Comparison of ENCODE assay signal across 8 cellular contexts in genomic region chr11:506238-506949, GRCh38. TPM values are rescaled to one million over a fixed set of nuclear protein-coding genes. Genes with fewer than 3 reads are reported as not detected.
DNase-seq lines count a peak whose midpoint lies in the region; ATAC-seq, FAIRE-seq and TF ChIP-seq lines count a peak whose summit lies in the region.

No MANE protein-coding gene starts in this region.

- POLR2A ChIA-PET in naive thymus-derived CD4-positive, alpha-beta T cell (lab: Charles Lee): interaction anchor here (0.6 to 4.4 kb wide), 29 partner anchors 8 to 313 kb away, joined by 3 to 30 read pairs (median 4); partner anchors contain the start of genes ANO9, BET1L, HRAS and IRF7

- FAIRE-seq in RCC 7860 (lab: Jason Lieb, UNC): no peak

- H3K4me3 ChIP-seq in DND-41 (ENCODE audit: low read depth in 1 of 2, low read length in 2 of 2) (peak overlapping the region; percentile 81 to 85; a peak in 3 of 4 replicates), Karpas-422 (ENCODE audit: low read length) (peak overlapping the region; percentile 99), fibroblast of mammary gland (ENCODE audit: control insufficient read depth, low read depth, low read length) (peak overlapping the region; percentile 87)
- H3K4me3 ChIP-seq in naive thymus-derived CD4-positive, alpha-beta T cell (ENCODE audit: low read length): peak overlapping the region; percentile 99

- H3K79me2 ChIP-seq in DND-41 (ENCODE audit: insufficient read depth, low read length): peaks cover 55% of the 10 kb centered on the region
- peaks cover 37% of the 10 kb centered on the region for H3K79me2 ChIP-seq in Karpas-422 (ENCODE audit: low read length)

- H3K4me2 ChIP-seq in DND-41 (ENCODE audit: insufficient read depth, low read length) (peak overlapping the region; percentile 81), Karpas-422 (ENCODE audit: low read depth, low read length, poor library complexity, severe bottlenecking) (peak overlapping the region; percentile 99)

- peaks cover 0 to 12% (median 3%) of the 10 kb centered on the region in 5 donors for H3K36me3 Mint-ChIP-seq in naive thymus-derived CD4-positive, alpha-beta T cell
- H3K36me3 Mint-ChIP-seq in stimulated activated memory B cell treated with anti-CD40 and anti-IgM and Interleukin-4, amounts not matched to agents 10 μg/mL and 1 μg/mL and 100 μg/mL, for 72 hours: peaks cover 21% of the 10 kb centered on the region

- peak overlapping the region; percentile 98 to 100 (median 99) for H3K27ac Mint-ChIP-seq in naive thymus-derived CD4-positive, alpha-beta T cell
- H3K27ac Mint-ChIP-seq in stimulated activated memory B cell treated with anti-CD40 and anti-IgM and Interleukin-4, amounts not matched to agents 10 μg/mL and 1 μg/mL and 100 μg/mL, for 72 hours: peak overlapping the region; percentile 100

- no peaks in the 10 kb centered on the region for H3K27me3 Mint-ChIP-seq in naive thymus-derived CD4-positive, alpha-beta T cell
- no peaks in the 10 kb centered on the region for H3K27me3 Mint-ChIP-seq in stimulated activated memory B cell treated with anti-CD40 and anti-IgM and Interleukin-4, amounts not matched to agents 10 μg/mL and 1 μg/mL and 100 μg/mL, for 72 hours

- H3K9me3 ChIP-seq in DND-41 (ENCODE audit: insufficient read depth, low read length, severe bottlenecking): no peaks in the 10 kb centered on the region
- no peaks in the 10 kb centered on the region for H3K9me3 ChIP-seq in Karpas-422 (ENCODE audit: low read length)
- no peaks in the 10 kb centered on the region for H3K9me3 ChIP-seq in naive thymus-derived CD4-positive, alpha-beta T cell (ENCODE audit: control insufficient read depth in 2 of 3, low read length in 3 of 3)

- H3K27ac ChIP-seq in DND-41 (ENCODE audit: low read length) (peak overlapping the region; percentile 94), Karpas-422 (ENCODE audit: low read length) (peak overlapping the region; percentile 93)
- peak overlapping the region; percentile 99 for H3K27ac ChIP-seq in naive thymus-derived CD4-positive, alpha-beta T cell (ENCODE audit: low read depth, low read length)

- CTCF ChIA-PET in naive thymus-derived CD4-positive, alpha-beta T cell (lab: Charles Lee): interaction anchor here (0.9 kb wide), 1 partner anchor 58 kb away, joined by 3 read pairs; no protein-coding TSS in a partner anchor

- ATAC-seq in DND-41 (ENCODE audit: insufficient read depth, low read depth): peak; percentile 82
- ATAC-seq in GM21825 (IDR thresholded peaks at IDR 0.05; ENCODE audit: unreplicated experiment): peak; percentile 57
- ATAC-seq in naive thymus-derived CD4-positive, alpha-beta T cell: peak; percentile 79
- peak; percentile 88 for ATAC-seq in stimulated activated memory B cell treated with anti-CD40 and anti-IgM and Interleukin-4, amounts not matched to agents 10 μg/mL and 1 μg/mL and 100 μg/mL, for 72 hours

- DNase-seq in DND-41 (peak; percentile 97), Karpas-422 (peak; percentile 99), RCC 7860 (ENCODE audit: low spot score) (peak; percentile 85), fibroblast of mammary gland (ENCODE audit: low read depth) (peak; percentile 97)
- DNase-seq in activated T-helper 1 cell treated with anti-CD3 and anti-CD28 coated beads, Interleukin-2, amount 50 U/mL, for 16 hours (ENCODE audit: low read depth in 1 of 2, low spot score in 1 of 2): peak; percentile 94 to 95
- peak; percentile 95 to 98 (median 97) for DNase-seq in naive thymus-derived CD4-positive, alpha-beta T cell

- H3K9me3 Mint-ChIP-seq in naive thymus-derived CD4-positive, alpha-beta T cell: peaks cover 0 to 4% (median 0%) of the 10 kb centered on the region in 11 donors
- H3K9me3 Mint-ChIP-seq in stimulated activated memory B cell treated with anti-CD40 and anti-IgM and Interleukin-4, amounts not matched to agents 10 μg/mL and 1 μg/mL and 100 μg/mL, for 72 hours: no peaks in the 10 kb centered on the region

- H3K9me2 ChIP-seq in Karpas-422 (replicated peaks; ENCODE audit: insufficient read depth, low read length): no peaks in the 10 kb centered on the region

- peaks cover 5 to 34% (median 21%) of the 10 kb centered on the region in 7 donors for H3K4me1 Mint-ChIP-seq in naive thymus-derived CD4-positive, alpha-beta T cell
- peaks cover 54% of the 10 kb centered on the region for H3K4me1 Mint-ChIP-seq in stimulated activated memory B cell treated with anti-CD40 and anti-IgM and Interleukin-4, amounts not matched to agents 10 μg/mL and 1 μg/mL and 100 μg/mL, for 72 hours

- H2AFZ ChIP-seq in DND-41 (ENCODE audit: low read depth, low read length) (peak overlapping the region; percentile 92), Karpas-422 (ENCODE audit: low read length) (peak overlapping the region; percentile 90; the same call in 1 of the 2 replicates)

- H4K20me1 ChIP-seq in DND-41 (ENCODE audit: insufficient read depth, low read length) (peaks cover 24% of the 10 kb centered on the region), Karpas-422 (ENCODE audit: insufficient read depth, low read depth, low read length) (no peaks in the 10 kb centered on the region)

- H3K4me3 Mint-ChIP-seq in naive thymus-derived CD4-positive, alpha-beta T cell: peak overlapping the region; percentile 93 to 99 (median 96)
- peak overlapping the region; percentile 98 for H3K4me3 Mint-ChIP-seq in stimulated activated memory B cell treated with anti-CD40 and anti-IgM and Interleukin-4, amounts not matched to agents 10 μg/mL and 1 μg/mL and 100 μg/mL, for 72 hours

- H3K27me3 ChIP-seq in DND-41 (ENCODE audit: insufficient read depth, low read length, poor library complexity) (no peaks in the 10 kb centered on the region), Karpas-422 (ENCODE audit: low read length) (no peaks in the 10 kb centered on the region)
- no peaks in the 10 kb centered on the region for H3K27me3 ChIP-seq in naive thymus-derived CD4-positive, alpha-beta T cell (ENCODE audit: control insufficient read depth in 2 of 2, insufficient read depth in 2 of 2, low read length in 2 of 2)

- TF ChIP-seq CTCF in DND-41 (IDR thresholded peaks at IDR 0.05; ENCODE audit: borderline replicate concordance, extremely low read depth, low read length, poor library complexity, severe bottlenecking): no peak
- TF ChIP-seq CTCF in fibroblast of mammary gland (conservative IDR thresholded peaks at IDR 0.05; ENCODE audit: control insufficient read depth, insufficient read depth, low read depth, low read length): no peak

- intact Hi-C loops in naive thymus-derived CD4-positive, alpha-beta T cell (cut with micrococcal nuclease): loop anchor here (1.0 to 5.0 kb wide), 16 partner anchors 29 to 1894 kb away; partner anchors contain the start of genes BET1L (in 2 of the 2), PTDSS2 (in 2 of the 2), RIC8A (in 2 of the 2) and HRAS (in 1 of the 2)

- peaks cover 27% of the 10 kb centered on the region for H3K4me1 ChIP-seq in DND-41 (ENCODE audit: insufficient read depth, low read length)
- peaks cover 27% of the 10 kb centered on the region for H3K4me1 ChIP-seq in Karpas-422 (ENCODE audit: low read length)
- peaks cover 12 to 26% of the 10 kb centered on the region in 2 donors for H3K4me1 ChIP-seq in naive thymus-derived CD4-positive, alpha-beta T cell (ENCODE audit: control insufficient read depth in 2 of 2, insufficient read depth in 2 of 2, low read length in 2 of 2)

- H3K9ac ChIP-seq in DND-41 (ENCODE audit: low read depth, low read length) (peak overlapping the region; percentile 88), Karpas-422 (ENCODE audit: low read length) (peak overlapping the region; percentile 100)

- peaks cover 47% of the 10 kb centered on the region for H3K36me3 ChIP-seq in DND-41 (ENCODE audit: insufficient read depth, low read length)
- H3K36me3 ChIP-seq in Karpas-422 (ENCODE audit: insufficient read depth, low read length): no peaks in the 10 kb centered on the region
- peaks cover 0 to 15% (median under 1%) of the 10 kb centered on the region in 3 experiments for H3K36me3 ChIP-seq in naive thymus-derived CD4-positive, alpha-beta T cell (ENCODE audit: control insufficient read depth in 2 of 3, insufficient read depth in 3 of 3, low read length in 3 of 3)

RNA-seq across cellular contexts. Expression of gene RNH1, which starts 0.6 kb away (rescaled TPM):
- 59.4 and 107 TPM in 2 replicates for total RNA-seq in Karpas-422 (2014; rRNA removed; shearing (Covaris generic); ENCODE audit: low replicate concordance)
- 100 to 1,000 TPM in 4 of 5 experiments, 10 to 100 TPM in 1; 98.6 to 193 (median 109) TPM for total RNA-seq in naive thymus-derived CD4-positive, alpha-beta T cell
- 100 to 1,000 TPM; 156 to 243 TPM for polyA plus RNA-seq in naive thymus-derived CD4-positive, alpha-beta T cell

RNA-seq across cellular contexts. Expression of gene HRAS, which starts 29.0 kb away (rescaled TPM):
- total RNA-seq in Karpas-422 (2014; rRNA removed; shearing (Covaris generic); ENCODE audit: low replicate concordance): 8.5 and 53.1 TPM in 2 replicates
- 10 to 100 TPM; 22.3 to 52.0 (median 31.9) TPM for total RNA-seq in naive thymus-derived CD4-positive, alpha-beta T cell
- 10 to 100 TPM; 12.6 to 19.5 TPM for polyA plus RNA-seq in naive thymus-derived CD4-positive, alpha-beta T cell

RNA-seq across cellular contexts. Expression of gene LRRC56, which starts 30.9 kb away (rescaled TPM):
- total RNA-seq in Karpas-422 (2014; rRNA removed; shearing (Covaris generic); ENCODE audit: low replicate concordance): 0.37 and 4.6 TPM in 2 replicates
- 1 to 10 TPM; 2.3 to 5.1 (median 3.6) TPM for total RNA-seq in naive thymus-derived CD4-positive, alpha-beta T cell
- 1 to 10 TPM in 1 of 2 donors, under 1 TPM in 1; 0.35 to 1.0 TPM for polyA plus RNA-seq in naive thymus-derived CD4-positive, alpha-beta T cell

RNA-seq across cellular contexts. Expression of gene LMNTD2, which starts 54.1 kb away (rescaled TPM):
- 6.2 and 14.3 TPM in 2 replicates for total RNA-seq in Karpas-422 (2014; rRNA removed; shearing (Covaris generic); ENCODE audit: low replicate concordance)
- total RNA-seq in naive thymus-derived CD4-positive, alpha-beta T cell: 10 to 100 TPM in 2 of 5 experiments, 1 to 10 TPM in 3; 2.8 to 14.7 (median 9.6) TPM
- polyA plus RNA-seq in naive thymus-derived CD4-positive, alpha-beta T cell: 1 to 10 TPM; 2.3 to 3.6 TPM

RNA-seq across cellular contexts. Expression of gene RASSF7, which starts 54.4 kb away (rescaled TPM):
- 13.8 and 29.1 TPM in 2 replicates for total RNA-seq in Karpas-422 (2014; rRNA removed; shearing (Covaris generic); ENCODE audit: low replicate concordance)
- 10 to 100 TPM; 20.0 to 45.4 (median 35.5) TPM for total RNA-seq in naive thymus-derived CD4-positive, alpha-beta T cell
- polyA plus RNA-seq in naive thymus-derived CD4-positive, alpha-beta T cell: 10 to 100 TPM; 26.7 to 43.6 TPM

Comparison
In these comparisons a context has a peak if more than half of its experiments do, and no peak if none do; other contexts are left out.
1. Peak in every context shown above with its lines: DNase-seq, ATAC-seq, H3K4me3 ChIP-seq and H3K27ac ChIP-seq.